ENCODE assay signal across 15 cellular contexts in the genomic region with DNA sequence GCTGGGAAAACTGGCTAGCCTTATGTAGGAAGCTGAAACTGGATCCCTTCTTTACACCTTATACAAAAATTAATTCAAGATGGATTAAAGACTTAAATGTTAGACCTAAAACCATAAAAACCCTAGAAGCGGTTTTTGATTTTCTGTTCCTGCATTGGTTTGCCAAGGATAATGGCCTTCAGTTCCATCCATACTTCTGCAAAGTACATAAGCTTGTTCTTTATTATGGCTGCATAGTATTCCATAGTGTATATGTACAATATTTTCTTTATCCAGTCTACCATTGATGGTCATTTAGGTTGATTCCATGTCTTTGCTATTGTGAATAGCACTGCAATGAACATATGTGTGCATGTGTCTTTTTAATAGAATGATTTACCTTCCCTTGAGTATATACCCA. TPM values are rescaled to one million over a fixed set of nuclear protein-coding genes. Genes with fewer than 3 reads are reported as not detected.
"Had no signal": no experiment of that assay in that cellular context is flagged by ENCODE, and none has a peak within 500 bp of the region (broad histone marks: within the 10 kb centered on the region; RNA-seq: fewer than 3 reads in every experiment).

No MANE protein-coding gene starts in this region.

RNA-seq across cellular contexts. Expression of gene PF4, which starts 22.8 kb away (rescaled TPM):
- total RNA-seq: hepatocyte, kidney, kidney epithelial cell, left ventricle myocardium superior, lower leg skin, lung microvascular endothelial cell, mammary epithelial cell, mesenteric fat pad, mesothelial cell of epicardium, mucosa of gallbladder, myocyte had no signal
- polyA plus RNA-seq: mammary epithelial cell had no signal

RNA-seq across cellular contexts. Expression of gene PPBP, which starts 28.9 kb away (rescaled TPM):
- total RNA-seq: kidney, kidney epithelial cell, left colon, lung microvascular endothelial cell, mesothelial cell of epicardium, mucosa of descending colon, myocyte had no signal
- polyA plus RNA-seq: hepatocyte had no signal

RNA-seq across cellular contexts. Expression of gene CXCL5, which starts 39.4 kb away (rescaled TPM):
- total RNA-seq: left lobe of liver, left ventricle myocardium inferior, left ventricle myocardium superior, lower leg skin, myocyte had no signal
